17 cellular contexts compared by ENCODE assay signal in the genomic region with DNA sequence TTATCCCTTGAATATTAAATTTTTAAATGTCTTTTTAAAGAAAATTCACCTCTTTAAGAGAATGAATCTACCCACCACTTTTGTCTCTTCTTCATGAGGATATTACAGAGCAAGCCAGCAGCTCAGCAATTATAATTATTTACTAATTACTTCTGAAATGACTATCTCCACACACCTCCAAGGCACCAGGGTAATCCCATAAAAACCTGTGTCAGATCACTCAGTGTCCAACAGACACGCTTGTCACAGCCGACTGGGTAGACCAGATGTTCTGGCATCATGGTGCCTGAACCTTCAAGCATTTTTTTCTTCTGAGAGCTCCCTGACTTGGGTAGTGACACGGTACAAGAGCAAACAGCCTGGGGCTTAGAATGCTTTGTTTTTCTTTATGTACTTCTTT.
"Had no signal": no experiment of that assay in that cellular context is flagged by ENCODE, and none has a peak within 500 bp of the region (broad histone marks: within the 10 kb centered on the region; RNA-seq: fewer than 3 reads in every experiment).

No MANE protein-coding gene starts in this region.

- H3K4me3 ChIP-seq: adrenal gland, dorsolateral prefrontal cortex, esophagus squamous epithelium, left lung, neural progenitor cell, psoas muscle, right lobe of liver, smooth muscle cell had no signal

- H3K4me1 ChIP-seq: adrenal gland, esophagus squamous epithelium, left lung, psoas muscle, right lobe of liver had no signal

- H3K4me1 Mint-ChIP-seq: neural progenitor cell had no signal

- DNase-seq: activated CD4-positive, CD25-positive, alpha-beta regulatory T cell treated with anti-CD3 and anti-CD28 coated beads, Interleukin-2, amount 50 U/mL, for 72 hours; activated effector memory CD4-positive, alpha-beta T cell treated with Interleukin-2 at 50 U/mL for 16 hours; activated naive CD4-positive, alpha-beta T cell treated with anti-CD3 and anti-CD28 coated beads, Interleukin-2, amount 50 U/mL, for 16 hours; activated T-cell treated with anti-CD3 and anti-CD28 coated beads, Interleukin-2, amount 50 U/mL, for 1 hour; adrenal gland; dorsolateral prefrontal cortex; esophagus squamous epithelium; hypothalamus; kidney; left lung; mammary epithelial cell; psoas muscle; right lobe of liver; stimulated activated naive CD8-positive, alpha-beta T cell treated with anti-CD3 and anti-CD28 coated beads, Interleukin-15, Interleukin-2, amounts not matched to agents 100 U/mL and 50 U/mL, for 24 hours; trophoblast cell had no signal

- H3K9me3 ChIP-seq: adrenal gland, esophagus squamous epithelium, left lung, psoas muscle, right lobe of liver had no signal

- H3K27ac Mint-ChIP-seq: neural progenitor cell had no signal

- H2AFZ ChIP-seq: neural progenitor cell had no signal

- FAIRE-seq: kidney had no signal

- ATAC-seq: left lung; psoas muscle; right lobe of liver; stimulated activated naive CD8-positive, alpha-beta T cell treated with anti-CD3 and anti-CD28 coated beads, Interleukin-15, Interleukin-2, amounts not matched to agents 100 U/mL and 50 U/mL, for 24 hours had no signal

- H3K4me2 ChIP-seq: neural progenitor cell, smooth muscle cell had no signal

- H3K9me3 Mint-ChIP-seq: neural progenitor cell had no signal

- H3K36me3 Mint-ChIP-seq: neural progenitor cell had no signal

- H3K9ac ChIP-seq: neural progenitor cell had no signal

- H3K27ac ChIP-seq: adrenal gland, dorsolateral prefrontal cortex, esophagus squamous epithelium, left lung, neural progenitor cell, psoas muscle, right lobe of liver had no signal

- H3K4me3 Mint-ChIP-seq: neural progenitor cell had no signal

- H3K27me3 ChIP-seq: adrenal gland, dorsolateral prefrontal cortex, neural progenitor cell, right lobe of liver had no signal

- H3K36me3 ChIP-seq: adrenal gland, esophagus squamous epithelium, left lung, neural progenitor cell, right lobe of liver had no signal
